ENCODE assay signal across 8 cellular contexts in genomic region chr3:97764186-97765055, GRCh38. TPM values are rescaled to one million over a fixed set of nuclear protein-coding genes. Genes with fewer than 3 reads are reported as not detected.
DNase-seq lines count a peak whose midpoint lies in the region; TF ChIP-seq lines count a peak whose summit lies in the region.

A gene with protein sequence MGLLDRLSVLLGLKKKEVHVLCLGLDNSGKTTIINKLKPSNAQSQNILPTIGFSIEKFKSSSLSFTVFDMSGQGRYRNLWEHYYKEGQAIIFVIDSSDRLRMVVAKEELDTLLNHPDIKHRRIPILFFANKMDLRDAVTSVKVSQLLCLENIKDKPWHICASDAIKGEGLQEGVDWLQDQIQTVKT (plus strand): TSS chr3:97764758. CDS start chr3:97768108, 3,350 bp downstream.

- peak; percentile 81 for DNase-seq in HFFc6
- DNase-seq in MV-4-11 (lab: John Stamatoyannopoulos, UW): peak; percentile 82
- DNase-seq in SK-N-DZ (ENCODE audit: low spot score): peak; percentile 91
- peak; percentile 73 for DNase-seq in activated naive CD4-positive, alpha-beta T cell treated with anti-CD3 and anti-CD28 coated beads, Interleukin-2, amount 50 U/mL, for 16 hours
- peak; percentile 74 for DNase-seq in glomerular visceral epithelial cell (ENCODE audit: extremely low spot score)
- DNase-seq in occipital lobe (lab: John Stamatoyannopoulos, UW): peak; percentile 89

- H3K9me3 Mint-ChIP-seq in HFFc6: no peaks in the 10 kb centered on the region

- peak within 1 kb of the TSS; percentile 89 for H3K4me3 ChIP-seq in GM08714 (ENCODE audit: low read length)

- peaks cover 5% of the 10 kb centered on the region for H3K36me3 Mint-ChIP-seq in HFFc6 (ENCODE audit: low read depth)

- H3K27ac ChIP-seq in temporal lobe (ENCODE audit: low read depth, low read length): peak within 1 kb of the TSS; percentile 67

- H3K27me3 Mint-ChIP-seq in HFFc6 (ENCODE audit: insufficient read depth): no peaks in the 10 kb centered on the region

- H3K4me1 Mint-ChIP-seq in HFFc6 (ENCODE audit: low read depth): peaks cover 29% of the 10 kb centered on the region

- TF ChIP-seq CTCF in HFFc6 (IDR thresholded peaks at IDR 0.05): peak; percentile 35; the same call in 1 of the 2 replicates

- peak within 1 kb of the TSS; percentile 91 for H3K4me3 Mint-ChIP-seq in HFFc6

- H3K27ac Mint-ChIP-seq in HFFc6: peak within 1 kb of the TSS; percentile 95

RNA-seq across cellular contexts. Expression of the gene that starts here (rescaled TPM):
- total RNA-seq in HFFc6 (2021; fragmentation: NEBNext Ultra II Directional; extraction: Animal tissue kit (Norgen Biotek cat#: 25700)): 1 to 10 TPM; 5.6 to 8.3 (median 7.2) TPM
- polyA plus RNA-seq in SK-N-DZ (2014; cell fraction: cytosol; rRNA removed): 9.6 and 10.6 TPM in 2 replicates
- 15.1 and 19.0 TPM in 2 replicates for polyA plus RNA-seq in SK-N-DZ (2014; cell fraction: nucleus; rRNA removed)
- total RNA-seq in occipital lobe: 40.1 TPM
- 32.7 TPM for total RNA-seq in temporal lobe

Comparison
In these comparisons a context has a peak if more than half of its experiments do, and no peak if none do; other contexts are left out.
1. Peak in every context shown above with its lines: DNase-seq, H3K4me3 ChIP-seq and H3K27ac ChIP-seq.